25 cellular contexts compared by ENCODE assay signal in the genomic region with DNA sequence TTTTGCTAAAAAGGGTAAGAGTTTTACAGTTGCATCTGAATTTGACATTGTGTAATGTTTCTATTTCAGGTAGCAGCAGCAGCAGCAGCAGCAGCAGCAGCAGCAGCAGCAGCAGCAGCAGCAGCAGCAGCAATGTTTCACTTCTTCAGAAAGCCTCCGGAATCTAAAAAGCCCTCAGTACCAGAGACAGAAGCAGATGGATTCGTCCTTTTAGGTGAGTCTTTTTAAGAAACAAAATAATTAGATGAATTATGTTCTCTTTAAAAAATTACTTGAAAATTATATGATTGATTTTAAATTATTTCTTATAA. TPM values are rescaled to one million over a fixed set of nuclear protein-coding genes. Genes with fewer than 3 reads are reported as not detected.
DNase-seq lines count a peak whose midpoint lies in the region; ATAC-seq and TF ChIP-seq lines count a peak whose summit lies in the region.
"Had no signal": no experiment of that assay in that cellular context is flagged by ENCODE, and none has a peak within 500 bp of the region (broad histone marks: within the 10 kb centered on the region; RNA-seq: fewer than 3 reads in every experiment).

No MANE protein-coding gene starts in this region.

- H3K4me1 ChIP-seq in colonic mucosa: no peaks in the 10 kb centered on the region
- H3K4me1 ChIP-seq: Caco-2, SJSA1 had no signal

- no peak for ATAC-seq in stimulated activated naive CD8-positive, alpha-beta T cell treated with anti-CD3 and anti-CD28 coated beads, Interleukin-15, Interleukin-2, amounts not matched to agents 100 U/mL and 50 U/mL, for 24 hours
- no peak for ATAC-seq in GM21717 (IDR thresholded peaks at IDR 0.05; ENCODE audit: unreplicated experiment)
- ATAC-seq: HCT116 had no signal

- DNase-seq in stimulated activated naive CD8-positive, alpha-beta T cell treated with anti-CD3 and anti-CD28 coated beads, Interleukin-15, Interleukin-2, amounts not matched to agents 100 U/mL and 50 U/mL, for 24 hours: no peak
- DNase-seq in NOMO-1 treated with DMSO at 0.1 percent for 48 hours (lab: John Stamatoyannopoulos, UW; ENCODE audit: unreplicated experiment) (peak; percentile 21), superior temporal gyrus (ENCODE audit: extremely low spot score) (peak; percentile 23), colonic mucosa (no peak), cerebellar cortex (ENCODE audit: low spot score) (no peak)
- DNase-seq: activated effector memory CD4-positive, alpha-beta T cell treated with anti-CD3 and anti-CD28 coated beads, Interleukin-2, amount 50 U/mL, for 16 hours; anterior cingulate cortex; Caco-2; DMS79 treated with DMSO at 0.1 percent for 48 hours; KBM-7; mesenchymal stem cell; NCI-H1048; NCI-H187 treated with DMSO at 0.1 percent for 48 hours; NCI-H345; NCI-H82; ovary; spleen; stomach; trophoblast cell had no signal

- peaks cover 19% of the 10 kb centered on the region for H3K9me3 Mint-ChIP-seq in stimulated activated naive CD8-positive, alpha-beta T cell treated with anti-CD3 and anti-CD28 coated beads, Interleukin-15, Interleukin-2, amounts not matched to agents 100 ng/mL and 50 ng/mL, for 24 hours
- peaks cover 3% of the 10 kb centered on the region for H3K9me3 Mint-ChIP-seq in activated naive CD8-positive, alpha-beta T cell (ENCODE audit: low read depth)

- no peak for TF ChIP-seq CTCF in colonic mucosa (IDR thresholded peaks at IDR 0.05)

- H3K36me3 ChIP-seq in colonic mucosa: no peaks in the 10 kb centered on the region
- H3K36me3 ChIP-seq: cardiac muscle cell, ovary had no signal

- H3K27ac ChIP-seq in colonic mucosa: no peak overlapping the region
- H3K27ac ChIP-seq: cardiac muscle cell, ovary, SJSA1 had no signal

- H3K4me3 ChIP-seq in colonic mucosa: no peak overlapping the region
- H3K4me3 ChIP-seq: cardiac muscle cell, ovary, SJSA1, spleen, stomach had no signal

- H3K9ac ChIP-seq in colonic mucosa (ENCODE audit: low read depth in 2 of 2, low read length in 2 of 2): no peak overlapping the region

- H3K27me3 Mint-ChIP-seq in stimulated activated naive CD8-positive, alpha-beta T cell treated with anti-CD3 and anti-CD28 coated beads, Interleukin-15, Interleukin-2, amounts not matched to agents 100 ng/mL and 50 ng/mL, for 24 hours: no peaks in the 10 kb centered on the region
- H3K27me3 Mint-ChIP-seq in activated naive CD8-positive, alpha-beta T cell: no peaks in the 10 kb centered on the region

- H3K4me1 Mint-ChIP-seq in stimulated activated naive CD8-positive, alpha-beta T cell treated with anti-CD3 and anti-CD28 coated beads, Interleukin-15, Interleukin-2, amounts not matched to agents 100 ng/mL and 50 ng/mL, for 24 hours (ENCODE audit: low read depth): peaks cover 50% of the 10 kb centered on the region
- H3K4me1 Mint-ChIP-seq in activated naive CD8-positive, alpha-beta T cell (ENCODE audit: low read depth): peaks cover 48% of the 10 kb centered on the region

- intact Hi-C loops in colonic mucosa (cut with DNase I): loop anchor here (10.0 kb wide), 1 partner anchor 552 kb away; no protein-coding TSS in a partner anchor

- H3K27ac Mint-ChIP-seq in stimulated activated naive CD8-positive, alpha-beta T cell treated with anti-CD3 and anti-CD28 coated beads, Interleukin-15, Interleukin-2, amounts not matched to agents 100 ng/mL and 50 ng/mL, for 24 hours: no peak overlapping the region
- H3K27ac Mint-ChIP-seq in activated naive CD8-positive, alpha-beta T cell: peak overlapping the region; percentile 84

- no peaks in the 10 kb centered on the region for H3K9me3 ChIP-seq in colonic mucosa
- H3K9me3 ChIP-seq: Caco-2, ovary, SJSA1, stomach had no signal

- H3K27me3 ChIP-seq in colonic mucosa: no peaks in the 10 kb centered on the region
- H3K27me3 ChIP-seq: cardiac muscle cell, ovary, SJSA1, spleen, stomach had no signal

- peaks cover 74% of the 10 kb centered on the region for H3K36me3 Mint-ChIP-seq in stimulated activated naive CD8-positive, alpha-beta T cell treated with anti-CD3 and anti-CD28 coated beads, Interleukin-15, Interleukin-2, amounts not matched to agents 100 ng/mL and 50 ng/mL, for 24 hours (ENCODE audit: low read depth)
- peaks cover 35% of the 10 kb centered on the region for H3K36me3 Mint-ChIP-seq in activated naive CD8-positive, alpha-beta T cell

- H3K4me3 Mint-ChIP-seq in stimulated activated naive CD8-positive, alpha-beta T cell treated with anti-CD3 and anti-CD28 coated beads, Interleukin-15, Interleukin-2, amounts not matched to agents 100 ng/mL and 50 ng/mL, for 24 hours: peak overlapping the region; percentile 39
- no peak overlapping the region for H3K4me3 Mint-ChIP-seq in activated naive CD8-positive, alpha-beta T cell

RNA-seq across cellular contexts. Expression of gene UMAD1, which starts 32.6 kb away (rescaled TPM):
- 10 to 100 TPM; 21.9 to 26.3 TPM for total RNA-seq in colonic mucosa

RNA-seq across cellular contexts. Expression of gene RPA3, which starts 45.2 kb away (rescaled TPM):
- total RNA-seq in colonic mucosa: 10 to 100 TPM; 44.9 to 53.3 TPM

Comparison
In these comparisons a context has a peak if more than half of its experiments do, and no peak if none do; other contexts are left out.
1. DNase-seq: peak in NOMO-1 treated with DMSO at 0.1 percent for 48 hours (single experiment) and superior temporal gyrus (single experiment); none in stimulated activated naive CD8-positive, alpha-beta T cell treated with anti-CD3 and anti-CD28 coated beads, Interleukin-15, Interleukin-2, amounts not matched to agents 100 U/mL and 50 U/mL, for 24 hours (single experiment), colonic mucosa (single experiment) and cerebellar cortex (single experiment).